In genomic region chr1:32500387-32501209, GRCh38 we compare ENCODE assay signal across 8 cellular contexts. TPM values are rescaled to one million over a fixed set of nuclear protein-coding genes. Genes with fewer than 3 reads are reported as not detected.
DNase-seq lines count a peak whose midpoint lies in the region; ATAC-seq and TF ChIP-seq lines count a peak whose summit lies in the region.

No MANE protein-coding gene starts in this region.

- H3K27me3 ChIP-seq in Caco-2 (replicated peaks; ENCODE audit: control insufficient read depth, insufficient read depth, low read length) (no peaks in the 10 kb centered on the region), mesenchymal stem cell (ENCODE audit: control insufficient read depth in 1 of 2, insufficient read depth in 1 of 2, low read length in 2 of 2) (no peaks in the 10 kb centered on the region)

- ATAC-seq in activated B cell treated with CpG ODN at 0.5 μM for 24 hours (ENCODE audit: low read depth) (peak; percentile 71), HG03520 (IDR thresholded peaks at IDR 0.05; ENCODE audit: unreplicated experiment) (no peak)

- H3K4me2 ChIP-seq in mesenchymal stem cell (ENCODE audit: low read length, poor library complexity, severe bottlenecking): peak overlapping the region; percentile 69

- no peaks in the 10 kb centered on the region for H3K36me3 ChIP-seq in Caco-2 (ENCODE audit: control insufficient read depth, insufficient read depth, low read length)
- H3K36me3 ChIP-seq in mesenchymal stem cell (ENCODE audit: control insufficient read depth in 1 of 2, insufficient read depth in 2 of 2, low read depth in 1 of 2, low read length in 2 of 2): no peaks in the 10 kb centered on the region

- H3K18ac ChIP-seq in mesenchymal stem cell (ENCODE audit: low read depth in 1 of 2, low read length in 2 of 2): peak overlapping the region; percentile 96 to 97

- no peaks in the 10 kb centered on the region for H3K79me1 ChIP-seq in mesenchymal stem cell (replicated peaks; ENCODE audit: low read length, poor library complexity, severe bottlenecking)

- H4K8ac ChIP-seq in mesenchymal stem cell (ENCODE audit: low read length): peak overlapping the region; percentile 99

- peak overlapping the region in 1 of 2 experiments; percentile 92 for H3K23ac ChIP-seq in mesenchymal stem cell (ENCODE audit: low read length in 2 of 2)

- peak overlapping the region; percentile 92 for H3K27ac Mint-ChIP-seq in Caco-2 (ENCODE audit: unreplicated experiment)
- H3K27ac Mint-ChIP-seq in activated B cell treated with CpG ODN at 0.5 μM for 24 hours: no peak overlapping the region

- H3K4me3 Mint-ChIP-seq in Caco-2 (ENCODE audit: unreplicated experiment): peak overlapping the region; percentile 77
- peak overlapping the region; percentile 82 for H3K4me3 Mint-ChIP-seq in activated B cell treated with CpG ODN at 0.5 μM for 24 hours

- H3K27me3 Mint-ChIP-seq in Caco-2 (ENCODE audit: insufficient read depth, unreplicated experiment) (no peaks in the 10 kb centered on the region), activated B cell treated with CpG ODN at 0.5 μM for 24 hours (peaks cover 37% of the 10 kb centered on the region)

- H3K14ac ChIP-seq in mesenchymal stem cell (ENCODE audit: low read length in 2 of 2): peak overlapping the region in 1 of 2 experiments; percentile 94

- H3K4me1 ChIP-seq in Caco-2 (no peaks in the 10 kb centered on the region), mesenchymal stem cell (ENCODE audit: control insufficient read depth, insufficient read depth, low read depth, low read length) (no peaks in the 10 kb centered on the region)

- H2BK120ac ChIP-seq in mesenchymal stem cell (ENCODE audit: low read depth, low read length): peak overlapping the region; percentile 94

- POLR2A ChIA-PET in Caco-2 (lab: Charles Lee): no interaction called here
- POLR2A ChIA-PET in activated B cell treated with CpG ODN at 0.5 μM for 24 hours (lab: Charles Lee): no interaction called here

- H2BK15ac ChIP-seq in mesenchymal stem cell (ENCODE audit: low read depth, poor library complexity, severe bottlenecking): peak overlapping the region; percentile 94

- no peaks in the 10 kb centered on the region for H3K9me3 ChIP-seq in Caco-2
- H3K9me3 ChIP-seq in mesenchymal stem cell (ENCODE audit: control insufficient read depth, low read length): no peaks in the 10 kb centered on the region

- peak overlapping the region in 1 of 2 experiments; percentile 75 for H2BK12ac ChIP-seq in mesenchymal stem cell (ENCODE audit: low read length in 2 of 2)

- H2AK5ac ChIP-seq in mesenchymal stem cell (ENCODE audit: low read length, severe bottlenecking): no peak overlapping the region

- DNase-seq in Caco-2 (peak; percentile 38 to 73), H4 (ENCODE audit: low spot score) (peak; percentile 28), NCI-H2107 (lab: John Stamatoyannopoulos, UW) (peak; percentile 35), activated B cell treated with CpG ODN at 0.5 μM for 24 hours (peak; percentile 31), epidermal melanocyte (ENCODE audit: insufficient read length, low spot score) (peak; percentile 78), mesenchymal stem cell (peak; percentile 63)
- peak; percentile 6 for DNase-seq in stimulated activated naive CD4-positive, alpha-beta T cell treated with Interleukin-2 at 50 U/mL for 16 hours (lab: John Stamatoyannopoulos, UW)

- TF ChIP-seq CTCF in Caco-2 (IDR thresholded peaks at IDR 0.05; ENCODE audit: insufficient read depth in 1 of 2, low read depth in 1 of 2, low read length in 1 of 2, severe bottlenecking in 1 of 2, unreplicated experiment in 1 of 2) (no peak), activated B cell treated with CpG ODN at 0.5 μM for 24 hours (IDR thresholded peaks at IDR 0.05) (no peak)

- no TSS peak for BruUV-seq in Caco-2 (replicated peaks; lab: Mats Ljungman, UMichigan)

- no peaks in the 10 kb centered on the region for H3K9me3 Mint-ChIP-seq in Caco-2 (ENCODE audit: unreplicated experiment)
- no peaks in the 10 kb centered on the region for H3K9me3 Mint-ChIP-seq in activated B cell treated with CpG ODN at 0.5 μM for 24 hours

- peak overlapping the region; percentile 79 for H2BK5ac ChIP-seq in mesenchymal stem cell (ENCODE audit: low read depth, low read length, poor library complexity, severe bottlenecking)

- peak overlapping the region; percentile 97 for H4K91ac ChIP-seq in mesenchymal stem cell (ENCODE audit: low read length)

- peak overlapping the region; percentile 98 for H2AFZ ChIP-seq in mesenchymal stem cell (ENCODE audit: low read depth, low read length)

- CTCF ChIA-PET in Caco-2 (lab: Charles Lee): no interaction called here
- CTCF ChIA-PET in activated B cell treated with CpG ODN at 0.5 μM for 24 hours (lab: Charles Lee): no interaction called here

- intact Hi-C loops in Caco-2 (cut with micrococcal nuclease; ENCODE audit: unreplicated experiment): loop anchor here (5.0 kb wide), 1 partner anchor 53 kb away; no protein-coding TSS in a partner anchor
- intact Hi-C loops in activated B cell treated with CpG ODN at 0.5 μM for 24 hours (cut with micrococcal nuclease): no loop called here

- H3K9ac ChIP-seq in mesenchymal stem cell (ENCODE audit: low read length): peak overlapping the region; percentile 74

- WGBS in mesenchymal stem cell: under 1% methylated on average over 54 of the region's 99 CpGs

- H3K4me3 ChIP-seq in Caco-2 (ENCODE audit: low read depth, low read length) (peak overlapping the region; percentile 50), mesenchymal stem cell (ENCODE audit: insufficient read depth in 1 of 2, low read depth in 1 of 2, low read length in 2 of 2) (peak overlapping the region; percentile 79 to 90)

- H3K4me1 Mint-ChIP-seq in Caco-2 (ENCODE audit: low read depth, unreplicated experiment): no peaks in the 10 kb centered on the region
- H3K4me1 Mint-ChIP-seq in activated B cell treated with CpG ODN at 0.5 μM for 24 hours: peaks cover 5% of the 10 kb centered on the region

- peak overlapping the region; percentile 58 for H3K27ac ChIP-seq in mesenchymal stem cell (ENCODE audit: low read length, poor library complexity, severe bottlenecking)

- H3K4ac ChIP-seq in mesenchymal stem cell (ENCODE audit: low read depth in 1 of 2, low read length in 2 of 2): peak overlapping the region; percentile 89 to 94

- H3K36me3 Mint-ChIP-seq in Caco-2 (ENCODE audit: insufficient read depth, unreplicated experiment) (no peaks in the 10 kb centered on the region), activated B cell treated with CpG ODN at 0.5 μM for 24 hours (ENCODE audit: low read depth) (no peaks in the 10 kb centered on the region)

RNA-seq across cellular contexts. Expression of gene ZBTB8B, which starts 35.7 kb away (rescaled TPM):
- total RNA-seq in Caco-2 (2022): not detected in 2 replicates
- 0.02 TPM in 1 of 2 replicates, not detected in the other for total RNA-seq in H4 (2014; rRNA removed; shearing (Covaris generic))
- total RNA-seq in activated B cell treated with CpG ODN at 0.5 μM for 24 hours: 0.02 TPM in 1 of 2 replicates, not detected in the other
- under 0.01 TPM for polyA plus RNA-seq in mesenchymal stem cell (2013, experiment 1 of 2)
- polyA plus RNA-seq in mesenchymal stem cell (2013, experiment 2 of 2): under 0.01 TPM

RNA-seq across cellular contexts. Expression of gene ZBTB8A, which starts 38.6 kb away (rescaled TPM):
- 3.2 and 3.7 TPM in 2 replicates for total RNA-seq in Caco-2 (2022)
- total RNA-seq in H4 (2014; rRNA removed; shearing (Covaris generic)): 5.1 and 6.6 TPM in 2 replicates
- total RNA-seq in activated B cell treated with CpG ODN at 0.5 μM for 24 hours: 0.11 and 0.24 TPM in 2 replicates
- 6.2 TPM for polyA plus RNA-seq in mesenchymal stem cell (2013, experiment 1 of 2)
- polyA plus RNA-seq in mesenchymal stem cell (2013, experiment 2 of 2): 6.1 TPM

Comparison
In these comparisons a context has a peak if more than half of its experiments do, and no peak if none do; other contexts are left out.
1. DNase-seq: peak in every context shown above with its lines; median percentile 78 in epidermal melanocyte; 63 in mesenchymal stem cell; 56 in Caco-2; 35 in NCI-H2107; 31 in activated B cell treated with CpG ODN at 0.5 μM for 24 hours; 28 in H4; 6 in stimulated activated naive CD4-positive, alpha-beta T cell treated with Interleukin-2 at 50 U/mL for 16 hours.